Comparison of ENCODE assay signal across 22 cellular contexts in genomic region chr17:38779965-38780752, GRCh38. TPM values are rescaled to one million over a fixed set of nuclear protein-coding genes. Genes with fewer than 3 reads are reported as not detected.
A peak's percentile ranks its signal among the peaks of the same experiment; 100 is the strongest.
DNase-seq lines count a peak whose midpoint lies in the region; ATAC-seq and TF ChIP-seq lines count a peak whose summit lies in the region.
"Had no signal": no experiment of that assay in that cellular context is flagged by ENCODE, and none has a peak within 500 bp of the region (broad histone marks: within the 10 kb centered on the region; RNA-seq: fewer than 3 reads in every experiment).

No MANE protein-coding gene starts in this region.

- no peak overlapping the region for H3K9ac ChIP-seq in H9 (ENCODE audit: extremely low read depth, insufficient read length, low read length)

- H3K9me3 ChIP-seq in H9 (ENCODE audit: control insufficient read depth, low read depth, low read length) = no peaks in the 10 kb centered on the region
- H3K9me3 ChIP-seq: A549; BE2C; BLaER1 treated with 17β-estradiol and CSF1 and Interleukin-3, amounts not matched to agents 10 nM and 100 nM had no signal

- H3K4me2 ChIP-seq in H9 (ENCODE audit: insufficient read depth, insufficient read length, low read length) = no peak overlapping the region
- H3K4me2 ChIP-seq: A549; BLaER1 treated with 17β-estradiol and CSF1 and Interleukin-3, amounts not matched to agents 10 nM and 100 nM; GM23338 had no signal

- no peak overlapping the region for H2BK5ac ChIP-seq in H9 (ENCODE audit: insufficient read length, low read length)

- no peak overlapping the region for H3K18ac ChIP-seq in H9 (ENCODE audit: insufficient read length, low read depth, low read length)

- H4K91ac ChIP-seq in H9 (ENCODE audit: insufficient read length, low read depth, low read length) = no peak overlapping the region

- H3K4ac ChIP-seq in H9 (ENCODE audit: low read depth, low read length) = no peak overlapping the region

- no peak overlapping the region for H2AK5ac ChIP-seq in H9 (ENCODE audit: insufficient read length, low read length)

- no peak for TF ChIP-seq POLR2A in lower leg skin (IDR thresholded peaks at IDR 0.05)

- H4K5ac ChIP-seq in H9 (ENCODE audit: insufficient read length, low read depth, low read length) = no peak overlapping the region

- TF ChIP-seq CTCF in H9 (conservative IDR thresholded peaks at IDR 0.05) = no peak
- TF ChIP-seq CTCF in lower leg skin (IDR thresholded peaks at IDR 0.05) = no peak

- H3K23me2 ChIP-seq in H9 (ENCODE audit: insufficient read length, low read depth, low read length, poor library complexity, severe bottlenecking) = no peaks in the 10 kb centered on the region

- H3K4me1 ChIP-seq in H9 (ENCODE audit: insufficient read depth, low read length) = no peaks in the 10 kb centered on the region
- H3K4me1 ChIP-seq: A549; BE2C; BLaER1 treated with 17β-estradiol and CSF1 and Interleukin-3, amounts not matched to agents 10 nM and 100 nM had no signal

- no peak overlapping the region; a peak in 1 of 5 replicates for H3K4me3 Mint-ChIP-seq in H9
- no peak overlapping the region for H3K4me3 Mint-ChIP-seq in activated T-helper 17 cell treated with anti-CD3 and anti-CD28 coated beads, Interleukin-2, amount 50 U/mL, for 72 hours
- H3K4me3 Mint-ChIP-seq: CD14-positive monocyte; CD4-positive, alpha-beta T cell; CD8-positive, alpha-beta memory T cell; GM23338 had no signal

- intact Hi-C loops in posterior cingulate gyrus (cut with DNase I) (loop anchor here (10.0 kb wide), 1 partner anchor 55 kb away; no protein-coding TSS in a partner anchor), lower leg skin (cut with DNase I; ENCODE audit: low total_unique reads) (no loop called here)

- no peak for ATAC-seq in activated T-helper 17 cell treated with anti-CD3 and anti-CD28 coated beads, Interleukin-2, amount 50 U/mL, for 72 hours (replicated peaks)
- ATAC-seq: A549, GM12878, GM23338 had no signal

- no peak overlapping the region for H3T11ph ChIP-seq in H9 (ENCODE audit: low read length)

- H3K14ac ChIP-seq in H9 (ENCODE audit: insufficient read depth, low read length) = no peak overlapping the region

- H2BK15ac ChIP-seq in H9 (ENCODE audit: low read depth, low read length) = no peak overlapping the region

- H4K8ac ChIP-seq in H9 (replicated peaks; ENCODE audit: insufficient read length, low read depth, low read length) = no peak overlapping the region

- H4K20me1 ChIP-seq in H9 (ENCODE audit: control insufficient read depth, insufficient read depth, insufficient read length) = no peaks in the 10 kb centered on the region

- no peak overlapping the region for H3K4me3 ChIP-seq in lower leg skin (ENCODE audit: low read depth, poor library complexity, severe bottlenecking)
- H3K4me3 ChIP-seq: A549; BLaER1 treated with 17β-estradiol and CSF1 and Interleukin-3, amounts not matched to agents 10 nM and 100 nM; GM12878; GM23338 had no signal

- no peak overlapping the region for H2BK120ac ChIP-seq in H9 (ENCODE audit: low read depth, low read length, poor library complexity, severe bottlenecking)

- no peaks in the 10 kb centered on the region for H3K9me3 Mint-ChIP-seq in H9
- H3K9me3 Mint-ChIP-seq in activated T-helper 17 cell treated with anti-CD3 and anti-CD28 coated beads, Interleukin-2, amount 50 U/mL, for 72 hours = no peaks in the 10 kb centered on the region
- H3K9me3 Mint-ChIP-seq: CD14-positive monocyte; CD4-positive, alpha-beta T cell; CD8-positive, alpha-beta memory T cell; GM23338 had no signal

- H3K79me1 ChIP-seq in H9 (ENCODE audit: insufficient read depth, low read depth, low read length, poor library complexity, severe bottlenecking) = no peaks in the 10 kb centered on the region

- peaks cover 40 to 91% (median 67%) of the 10 kb centered on the region in 3 experiments for H3K36me3 Mint-ChIP-seq in H9 (ENCODE audit: insufficient read depth in 1 of 3, low read depth in 3 of 3)
- H3K36me3 Mint-ChIP-seq in activated T-helper 17 cell treated with anti-CD3 and anti-CD28 coated beads, Interleukin-2, amount 50 U/mL, for 72 hours (ENCODE audit: low read depth) = peaks cover 96% of the 10 kb centered on the region

- H2AFZ ChIP-seq in H9 (ENCODE audit: low read length) = no peak overlapping the region
- H2AFZ ChIP-seq: GM23338 had no signal

- H3K56ac ChIP-seq in H9 (ENCODE audit: insufficient read length, low read depth, low read length) = no peak overlapping the region

- H2BK20ac ChIP-seq in H9 (ENCODE audit: low read depth, low read length, poor library complexity, severe bottlenecking) = no peak overlapping the region

- H3K27me3 Mint-ChIP-seq in H9 (ENCODE audit: low read depth) = no peaks in the 10 kb centered on the region
- H3K27me3 Mint-ChIP-seq in activated T-helper 17 cell treated with anti-CD3 and anti-CD28 coated beads, Interleukin-2, amount 50 U/mL, for 72 hours = no peaks in the 10 kb centered on the region
- H3K27me3 Mint-ChIP-seq: CD4-positive, alpha-beta T cell; CD8-positive, alpha-beta memory T cell had no signal

- no peaks in the 10 kb centered on the region for H3K4me1 Mint-ChIP-seq in H9
- no peaks in the 10 kb centered on the region for H3K4me1 Mint-ChIP-seq in activated T-helper 17 cell treated with anti-CD3 and anti-CD28 coated beads, Interleukin-2, amount 50 U/mL, for 72 hours
- H3K4me1 Mint-ChIP-seq: CD14-positive monocyte, GM23338 had no signal

- H2BK12ac ChIP-seq in H9 (ENCODE audit: insufficient read length, low read depth, low read length) = no peak overlapping the region

- H3K27ac Mint-ChIP-seq in H9 = peak overlapping the region in 2 of 3 experiments; percentile 34 to 62; a peak in 1 of 7 replicates
- H3K27ac Mint-ChIP-seq in activated T-helper 17 cell treated with anti-CD3 and anti-CD28 coated beads, Interleukin-2, amount 50 U/mL, for 72 hours = peak overlapping the region; percentile 46
- H3K27ac Mint-ChIP-seq: CD4-positive, alpha-beta T cell; GM23338 had no signal

- H3K79me2 ChIP-seq in H9 (ENCODE audit: insufficient read depth, low read length) = no peaks in the 10 kb centered on the region

- DNase-seq in H9 (no peak), posterior cingulate gyrus (peak in 7 of 10 donors; percentile 9 to 83 (median 54)), SIG-M5 treated with dmso at 0.1 percent for 504 hours (lab: John Stamatoyannopoulos, UW; ENCODE audit: unreplicated experiment) (no peak), lower leg skin (ENCODE audit: low spot score in 2 of 2) (no peak), NCI-H2107 treated with DMSO at 0.1 percent for 48 hours (lab: John Stamatoyannopoulos, UW; ENCODE audit: unreplicated experiment) (no peak)
- DNase-seq: 8988T; ACHN; AML-193; BE2C; CD4-positive, alpha-beta T cell; CD8-positive, alpha-beta memory T cell; DMS 273 treated with DMSO at 0.1 percent for 48 hours; DMS79; EL; GDM1; HCEC 1CT had no signal

- no CpG with 5 or more reads among the region's 23 CpGs for WGBS in H9 (ENCODE audit: extremely low coverage, insufficient read length, low lambda C conversion rate)
- WGBS in lower leg skin, 2 donors = 86 to 91% methylated on average over 23 of the region's 23 CpGs

- H3K23ac ChIP-seq in H9 (ENCODE audit: insufficient read length, low read depth, low read length) = no peak overlapping the region

- H3K27me3 ChIP-seq in H9 (ENCODE audit: insufficient read depth, low read length) = no peaks in the 10 kb centered on the region
- H3K27me3 ChIP-seq: BE2C; BLaER1 treated with 17β-estradiol and CSF1 and Interleukin-3, amounts not matched to agents 10 nM and 100 nM had no signal

- no peak overlapping the region for H3K27ac ChIP-seq in H9 (ENCODE audit: insufficient read length, low read depth, low read length)
- H3K27ac ChIP-seq: A549; BLaER1 treated with 17β-estradiol and CSF1 and Interleukin-3, amounts not matched to agents 10 nM and 100 nM had no signal

RNA-seq across cellular contexts. Expression of gene PIP4K2B, which starts 19.2 kb away (rescaled TPM):
- total RNA-seq in H9 (2021) (61.9 and 62.9 TPM in 2 replicates), lower leg skin (10 to 100 TPM; 19.5 to 45.4 (median 33.6) TPM)
- 10 to 100 TPM; 37.1 to 43.8 TPM for total RNA-seq in activated T-helper 17 cell treated with anti-CD3 and anti-CD28 coated beads, Interleukin-2, amount 50 U/mL, for 72 hours

RNA-seq across cellular contexts. Expression of gene PSMB3, which starts 27.6 kb away (rescaled TPM):
- total RNA-seq in H9 (2021) = 242 and 252 TPM in 2 replicates
- total RNA-seq in activated T-helper 17 cell treated with anti-CD3 and anti-CD28 coated beads, Interleukin-2, amount 50 U/mL, for 72 hours = 100 to 1,000 TPM; 235 to 375 TPM
- total RNA-seq in lower leg skin = 100 to 1,000 TPM; 115 to 149 (median 139) TPM

RNA-seq across cellular contexts. Expression of gene PCGF2, which starts 32.0 kb away (rescaled TPM):
- total RNA-seq in H9 (2021) (106 and 116 TPM in 2 replicates), lower leg skin (10 to 100 TPM in 1 of 4 donors, 1 to 10 TPM in 3; 7.5 to 11.4 (median 8.6) TPM)
- 1 to 10 TPM; 1.6 to 4.3 TPM for total RNA-seq in activated T-helper 17 cell treated with anti-CD3 and anti-CD28 coated beads, Interleukin-2, amount 50 U/mL, for 72 hours
- total RNA-seq: CD4-positive, alpha-beta T cell had no signal

RNA-seq across cellular contexts. Expression of gene CWC25, which starts 45.0 kb away (rescaled TPM):
- total RNA-seq in H9 (2021) = 15.4 and 15.9 TPM in 2 replicates
- 10 to 100 TPM; 28.1 to 37.1 TPM for total RNA-seq in activated T-helper 17 cell treated with anti-CD3 and anti-CD28 coated beads, Interleukin-2, amount 50 U/mL, for 72 hours
- 10 to 100 TPM; 24.2 to 49.8 (median 33.3) TPM for total RNA-seq in lower leg skin

RNA-seq across cellular contexts. Expression of gene CISD3, which starts 50.0 kb away (rescaled TPM):
- total RNA-seq in H9 (2021) (10.7 and 11.2 TPM in 2 replicates), lower leg skin (1 to 10 TPM; 3.7 to 7.8 (median 5.4) TPM)
- 10 to 100 TPM; 36.1 to 57.3 TPM for total RNA-seq in activated T-helper 17 cell treated with anti-CD3 and anti-CD28 coated beads, Interleukin-2, amount 50 U/mL, for 72 hours

Comparison
In these comparisons a context has a peak if more than half of its experiments do, and no peak if none do; other contexts are left out.
1. DNase-seq: peak in posterior cingulate gyrus (7 of 10); none in H9 (single experiment), SIG-M5 treated with dmso at 0.1 percent for 504 hours (single experiment), lower leg skin (0 of 2) and NCI-H2107 treated with DMSO at 0.1 percent for 48 hours (single experiment).